Comparison of ENCODE assay signal across 1 cellular context in the genomic region with DNA sequence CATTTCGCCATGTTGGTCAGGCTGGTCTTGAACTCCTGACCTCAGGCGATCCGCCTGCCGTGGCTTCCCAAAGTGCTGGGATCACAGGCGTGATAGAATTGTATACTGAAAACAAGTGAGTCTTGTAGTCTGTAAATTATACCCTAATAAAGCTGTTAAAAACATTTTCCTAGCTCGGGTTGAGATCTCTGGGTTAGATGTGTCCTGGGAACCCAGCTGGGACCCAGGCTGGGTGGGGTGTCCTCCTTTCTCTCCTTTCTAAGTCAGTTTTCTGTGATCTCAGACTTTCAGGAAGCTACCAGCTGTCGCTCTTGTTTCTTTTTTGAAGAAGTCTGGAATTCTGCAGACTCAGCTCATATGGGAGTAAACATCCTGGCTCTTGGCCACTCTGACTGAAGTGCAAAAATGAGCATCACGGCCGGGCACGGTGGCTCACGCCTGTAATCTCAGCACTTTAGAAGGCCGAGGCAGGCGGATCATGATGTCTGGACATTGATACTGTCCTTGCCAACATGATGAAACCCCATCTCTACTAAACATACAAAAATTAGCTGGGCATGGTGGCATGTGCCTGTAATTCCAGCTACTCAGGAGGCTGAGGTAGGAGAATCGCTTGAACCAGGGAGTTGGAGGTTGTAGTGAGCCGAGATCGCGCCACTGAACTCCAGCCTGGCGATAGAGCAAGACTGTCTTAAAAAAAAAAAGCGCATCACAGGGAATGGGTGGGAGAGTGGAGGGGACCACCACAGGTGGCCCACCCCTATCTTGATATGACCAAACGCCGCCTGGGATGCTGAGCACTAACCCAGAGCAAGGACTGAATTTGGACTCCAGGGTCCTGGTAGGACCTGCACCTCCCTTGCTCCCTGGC.
TF ChIP-seq lines count a peak whose summit lies in the region.

No MANE protein-coding gene starts in this region.

TF ChIP-seq in HepG2, 621 proteins besides CTCF, POLR2A, EP300 and RAD21 (continues in another document):
- TF ChIP-seq TBX2 (CRISPR knock-in tag; IDR thresholded peaks at IDR 0.05; ENCODE audit: borderline replicate concordance) (peak; percentile 46; the same call in 1 of the 2 replicates), ZNF670 (CRISPR knock-in tag; IDR thresholded peaks at IDR 0.05; ENCODE audit: borderline replicate concordance) (peak; percentile 57; the same call in 1 of the 2 replicates), HNRNPUL1 (IDR thresholded peaks at IDR 0.05; ENCODE audit: low read depth, low read length) (no peak), LCORL (IDR thresholded peaks at IDR 0.05) (no peak), LCORL (CRISPR knock-in tag; IDR thresholded peaks at IDR 0.05) (0 out of 2 replicates have a peak, but pooled peaks have one; percentile 33), ZNF839 (CRISPR knock-in tag; IDR thresholded peaks at IDR 0.05; ENCODE audit: borderline replicate concordance) (peak; percentile 25; the same call in 1 of the 2 replicates), ZKSCAN1 (IDR thresholded peaks at IDR 0.05; ENCODE audit: low read length) (no peak), SPEN (CRISPR knock-in tag; IDR thresholded peaks at IDR 0.05; ENCODE audit: low read depth) (peak; percentile 37; the same call in 1 of the 2 replicates), NCOR1 (IDR thresholded peaks at IDR 0.05; ENCODE audit: borderline replicate concordance, low read length) (0 out of 2 replicates have a peak, but pooled peaks have one; percentile 19), BCL6 (CRISPR knock-in tag; IDR thresholded peaks at IDR 0.05) (no peak), HMG20A (CRISPR knock-in tag; IDR thresholded peaks at IDR 0.05; ENCODE audit: borderline replicate concordance) (peak; percentile 52; the same call in 1 of the 2 replicates), PITX1 (CRISPR knock-in tag; IDR thresholded peaks at IDR 0.05) (peak; percentile 65; the same call in 1 of the 2 replicates), ZBTB20 (CRISPR knock-in tag; IDR thresholded peaks at IDR 0.05; ENCODE audit: borderline replicate concordance, low read depth) (0 out of 2 replicates have a peak, but pooled peaks have one; percentile 27), FOXO1 (CRISPR knock-in tag; IDR thresholded peaks at IDR 0.05) (peak; percentile 64; the same call in 1 of the 2 replicates), SNAPC2 (CRISPR knock-in tag; IDR thresholded peaks at IDR 0.05) (0 out of 2 replicates have a peak, but pooled peaks have one; percentile 33), ZNF136 (CRISPR knock-in tag; IDR thresholded peaks at IDR 0.05; ENCODE audit: low read depth) (0 out of 2 replicates have a peak, but pooled peaks have one; percentile 46), ZNF331 (CRISPR knock-in tag; IDR thresholded peaks at IDR 0.05) (0 out of 2 replicates have a peak, but pooled peaks have one; percentile 29), ZNF225 (CRISPR knock-in tag; IDR thresholded peaks at IDR 0.05) (no peak), TGIF2 (CRISPR knock-in tag; IDR thresholded peaks at IDR 0.05) (0 out of 2 replicates have a peak, but pooled peaks have one; percentile 31), ZNF350 (CRISPR knock-in tag; IDR thresholded peaks at IDR 0.05; ENCODE audit: borderline replicate concordance, low read depth) (peak; percentile 57; the same call in 1 of the 2 replicates), PHF21A (CRISPR knock-in tag; IDR thresholded peaks at IDR 0.05) (0 out of 2 replicates have a peak, but pooled peaks have one; percentile 26), FOXA1 (IDR thresholded peaks at IDR 0.05) (no peak), FOXA1 (CRISPR knock-in tag; IDR thresholded peaks at IDR 0.05) (peak; percentile 63), MAFF (IDR thresholded peaks at IDR 0.05; ENCODE audit: low read depth, low read length) (peak; percentile 99), ZNF335 (CRISPR knock-in tag; IDR thresholded peaks at IDR 0.05) (peak; percentile 38; the same call in 1 of the 2 replicates), FOXK1 (CRISPR knock-in tag; IDR thresholded peaks at IDR 0.05; ENCODE audit: borderline replicate concordance, low read depth) (peak; percentile 94), MAF1 (CRISPR knock-in tag; IDR thresholded peaks at IDR 0.05; ENCODE audit: borderline replicate concordance) (no peak), SP1 (IDR thresholded peaks at IDR 0.05) (no peak), SP1 (CRISPR knock-in tag; IDR thresholded peaks at IDR 0.05) (no peak)
- TF ChIP-seq, protein P1, sequence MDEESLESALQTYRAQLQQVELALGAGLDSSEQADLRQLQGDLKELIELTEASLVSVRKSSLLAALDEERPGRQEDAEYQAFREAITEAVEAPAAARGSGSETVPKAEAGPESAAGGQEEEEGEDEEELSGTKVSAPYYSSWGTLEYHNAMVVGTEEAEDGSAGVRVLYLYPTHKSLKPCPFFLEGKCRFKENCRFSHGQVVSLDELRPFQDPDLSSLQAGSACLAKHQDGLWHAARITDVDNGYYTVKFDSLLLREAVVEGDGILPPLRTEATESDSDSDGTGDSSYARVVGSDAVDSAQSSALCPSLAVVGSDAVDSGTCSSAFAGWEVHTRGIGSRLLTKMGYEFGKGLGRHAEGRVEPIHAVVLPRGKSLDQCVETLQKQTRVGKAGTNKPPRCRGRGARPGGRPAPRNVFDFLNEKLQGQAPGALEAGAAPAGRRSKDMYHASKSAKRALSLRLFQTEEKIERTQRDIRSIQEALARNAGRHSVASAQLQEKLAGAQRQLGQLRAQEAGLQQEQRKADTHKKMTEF (CRISPR knock-in tag; IDR thresholded peaks at IDR 0.05), result peak; percentile 39
- TF ChIP-seq, protein P2, sequence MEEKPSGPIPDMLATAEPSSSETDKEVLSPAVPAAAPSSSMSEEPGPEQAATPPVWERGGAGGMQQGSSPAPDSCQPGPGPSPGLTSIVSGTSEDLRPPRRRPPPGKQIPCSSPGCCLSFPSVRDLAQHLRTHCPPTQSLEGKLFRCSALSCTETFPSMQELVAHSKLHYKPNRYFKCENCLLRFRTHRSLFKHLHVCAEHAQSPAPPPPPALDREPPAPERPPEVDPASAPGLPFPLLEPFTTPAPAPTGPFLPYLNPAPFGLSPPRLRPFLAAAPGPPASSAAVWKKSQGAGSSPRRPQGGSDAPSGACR (CRISPR knock-in tag; IDR thresholded peaks at IDR 0.05), result 0 out of 2 replicates have a peak, but pooled peaks have one; percentile 19
- TF ChIP-seq, protein P3, sequence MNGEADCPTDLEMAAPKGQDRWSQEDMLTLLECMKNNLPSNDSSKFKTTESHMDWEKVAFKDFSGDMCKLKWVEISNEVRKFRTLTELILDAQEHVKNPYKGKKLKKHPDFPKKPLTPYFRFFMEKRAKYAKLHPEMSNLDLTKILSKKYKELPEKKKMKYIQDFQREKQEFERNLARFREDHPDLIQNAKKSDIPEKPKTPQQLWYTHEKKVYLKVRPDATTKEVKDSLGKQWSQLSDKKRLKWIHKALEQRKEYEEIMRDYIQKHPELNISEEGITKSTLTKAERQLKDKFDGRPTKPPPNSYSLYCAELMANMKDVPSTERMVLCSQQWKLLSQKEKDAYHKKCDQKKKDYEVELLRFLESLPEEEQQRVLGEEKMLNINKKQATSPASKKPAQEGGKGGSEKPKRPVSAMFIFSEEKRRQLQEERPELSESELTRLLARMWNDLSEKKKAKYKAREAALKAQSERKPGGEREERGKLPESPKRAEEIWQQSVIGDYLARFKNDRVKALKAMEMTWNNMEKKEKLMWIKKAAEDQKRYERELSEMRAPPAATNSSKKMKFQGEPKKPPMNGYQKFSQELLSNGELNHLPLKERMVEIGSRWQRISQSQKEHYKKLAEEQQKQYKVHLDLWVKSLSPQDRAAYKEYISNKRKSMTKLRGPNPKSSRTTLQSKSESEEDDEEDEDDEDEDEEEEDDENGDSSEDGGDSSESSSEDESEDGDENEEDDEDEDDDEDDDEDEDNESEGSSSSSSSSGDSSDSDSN (CRISPR knock-in tag; IDR thresholded peaks at IDR 0.05), result peak; percentile 37; the same call in 1 of the 2 replicates
- TF ChIP-seq, protein P4, sequence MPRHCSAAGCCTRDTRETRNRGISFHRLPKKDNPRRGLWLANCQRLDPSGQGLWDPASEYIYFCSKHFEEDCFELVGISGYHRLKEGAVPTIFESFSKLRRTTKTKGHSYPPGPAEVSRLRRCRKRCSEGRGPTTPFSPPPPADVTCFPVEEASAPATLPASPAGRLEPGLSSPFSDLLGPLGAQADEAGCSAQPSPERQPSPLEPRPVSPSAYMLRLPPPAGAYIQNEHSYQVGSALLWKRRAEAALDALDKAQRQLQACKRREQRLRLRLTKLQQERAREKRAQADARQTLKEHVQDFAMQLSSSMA (CRISPR knock-in tag; IDR thresholded peaks at IDR 0.05), result 0 out of 2 replicates have a peak, but pooled peaks have one; percentile 31
- TF ChIP-seq, protein P5, sequence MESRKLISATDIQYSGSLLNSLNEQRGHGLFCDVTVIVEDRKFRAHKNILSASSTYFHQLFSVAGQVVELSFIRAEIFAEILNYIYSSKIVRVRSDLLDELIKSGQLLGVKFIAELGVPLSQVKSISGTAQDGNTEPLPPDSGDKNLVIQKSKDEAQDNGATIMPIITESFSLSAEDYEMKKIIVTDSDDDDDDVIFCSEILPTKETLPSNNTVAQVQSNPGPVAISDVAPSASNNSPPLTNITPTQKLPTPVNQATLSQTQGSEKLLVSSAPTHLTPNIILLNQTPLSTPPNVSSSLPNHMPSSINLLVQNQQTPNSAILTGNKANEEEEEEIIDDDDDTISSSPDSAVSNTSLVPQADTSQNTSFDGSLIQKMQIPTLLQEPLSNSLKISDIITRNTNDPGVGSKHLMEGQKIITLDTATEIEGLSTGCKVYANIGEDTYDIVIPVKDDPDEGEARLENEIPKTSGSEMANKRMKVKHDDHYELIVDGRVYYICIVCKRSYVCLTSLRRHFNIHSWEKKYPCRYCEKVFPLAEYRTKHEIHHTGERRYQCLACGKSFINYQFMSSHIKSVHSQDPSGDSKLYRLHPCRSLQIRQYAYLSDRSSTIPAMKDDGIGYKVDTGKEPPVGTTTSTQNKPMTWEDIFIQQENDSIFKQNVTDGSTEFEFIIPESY (CRISPR knock-in tag; IDR thresholded peaks at IDR 0.05), result 0 out of 2 replicates have a peak, but pooled peaks have one; percentile 23
- TF ChIP-seq, protein P6, sequence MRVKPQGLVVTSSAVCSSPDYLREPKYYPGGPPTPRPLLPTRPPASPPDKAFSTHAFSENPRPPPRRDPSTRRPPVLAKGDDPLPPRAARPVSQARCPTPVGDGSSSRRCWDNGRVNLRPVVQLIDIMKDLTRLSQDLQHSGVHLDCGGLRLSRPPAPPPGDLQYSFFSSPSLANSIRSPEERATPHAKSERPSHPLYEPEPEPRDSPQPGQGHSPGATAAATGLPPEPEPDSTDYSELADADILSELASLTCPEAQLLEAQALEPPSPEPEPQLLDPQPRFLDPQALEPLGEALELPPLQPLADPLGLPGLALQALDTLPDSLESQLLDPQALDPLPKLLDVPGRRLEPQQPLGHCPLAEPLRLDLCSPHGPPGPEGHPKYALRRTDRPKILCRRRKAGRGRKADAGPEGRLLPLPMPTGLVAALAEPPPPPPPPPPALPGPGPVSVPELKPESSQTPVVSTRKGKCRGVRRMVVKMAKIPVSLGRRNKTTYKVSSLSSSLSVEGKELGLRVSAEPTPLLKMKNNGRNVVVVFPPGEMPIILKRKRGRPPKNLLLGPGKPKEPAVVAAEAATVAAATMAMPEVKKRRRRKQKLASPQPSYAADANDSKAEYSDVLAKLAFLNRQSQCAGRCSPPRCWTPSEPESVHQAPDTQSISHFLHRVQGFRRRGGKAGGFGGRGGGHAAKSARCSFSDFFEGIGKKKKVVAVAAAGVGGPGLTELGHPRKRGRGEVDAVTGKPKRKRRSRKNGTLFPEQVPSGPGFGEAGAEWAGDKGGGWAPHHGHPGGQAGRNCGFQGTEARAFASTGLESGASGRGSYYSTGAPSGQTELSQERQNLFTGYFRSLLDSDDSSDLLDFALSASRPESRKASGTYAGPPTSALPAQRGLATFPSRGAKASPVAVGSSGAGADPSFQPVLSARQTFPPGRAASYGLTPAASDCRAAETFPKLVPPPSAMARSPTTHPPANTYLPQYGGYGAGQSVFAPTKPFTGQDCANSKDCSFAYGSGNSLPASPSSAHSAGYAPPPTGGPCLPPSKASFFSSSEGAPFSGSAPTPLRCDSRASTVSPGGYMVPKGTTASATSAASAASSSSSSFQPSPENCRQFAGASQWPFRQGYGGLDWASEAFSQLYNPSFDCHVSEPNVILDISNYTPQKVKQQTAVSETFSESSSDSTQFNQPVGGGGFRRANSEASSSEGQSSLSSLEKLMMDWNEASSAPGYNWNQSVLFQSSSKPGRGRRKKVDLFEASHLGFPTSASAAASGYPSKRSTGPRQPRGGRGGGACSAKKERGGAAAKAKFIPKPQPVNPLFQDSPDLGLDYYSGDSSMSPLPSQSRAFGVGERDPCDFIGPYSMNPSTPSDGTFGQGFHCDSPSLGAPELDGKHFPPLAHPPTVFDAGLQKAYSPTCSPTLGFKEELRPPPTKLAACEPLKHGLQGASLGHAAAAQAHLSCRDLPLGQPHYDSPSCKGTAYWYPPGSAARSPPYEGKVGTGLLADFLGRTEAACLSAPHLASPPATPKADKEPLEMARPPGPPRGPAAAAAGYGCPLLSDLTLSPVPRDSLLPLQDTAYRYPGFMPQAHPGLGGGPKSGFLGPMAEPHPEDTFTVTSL (CRISPR knock-in tag; IDR thresholded peaks at IDR 0.05; ENCODE audit: borderline replicate concordance), result peak; percentile 51; the same call in 1 of the 2 replicates
- TF ChIP-seq, protein P7, sequence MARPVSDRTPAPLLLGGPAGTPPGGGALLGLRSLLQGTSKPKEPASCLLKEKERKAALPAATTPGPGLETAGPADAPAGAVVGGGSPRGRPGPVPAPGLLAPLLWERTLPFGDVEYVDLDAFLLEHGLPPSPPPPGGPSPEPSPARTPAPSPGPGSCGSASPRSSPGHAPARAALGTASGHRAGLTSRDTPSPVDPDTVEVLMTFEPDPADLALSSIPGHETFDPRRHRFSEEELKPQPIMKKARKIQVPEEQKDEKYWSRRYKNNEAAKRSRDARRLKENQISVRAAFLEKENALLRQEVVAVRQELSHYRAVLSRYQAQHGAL (CRISPR knock-in tag; IDR thresholded peaks at IDR 0.05; ENCODE audit: not compliant biosample characterization), result no peak
- TF ChIP-seq, protein P8, sequence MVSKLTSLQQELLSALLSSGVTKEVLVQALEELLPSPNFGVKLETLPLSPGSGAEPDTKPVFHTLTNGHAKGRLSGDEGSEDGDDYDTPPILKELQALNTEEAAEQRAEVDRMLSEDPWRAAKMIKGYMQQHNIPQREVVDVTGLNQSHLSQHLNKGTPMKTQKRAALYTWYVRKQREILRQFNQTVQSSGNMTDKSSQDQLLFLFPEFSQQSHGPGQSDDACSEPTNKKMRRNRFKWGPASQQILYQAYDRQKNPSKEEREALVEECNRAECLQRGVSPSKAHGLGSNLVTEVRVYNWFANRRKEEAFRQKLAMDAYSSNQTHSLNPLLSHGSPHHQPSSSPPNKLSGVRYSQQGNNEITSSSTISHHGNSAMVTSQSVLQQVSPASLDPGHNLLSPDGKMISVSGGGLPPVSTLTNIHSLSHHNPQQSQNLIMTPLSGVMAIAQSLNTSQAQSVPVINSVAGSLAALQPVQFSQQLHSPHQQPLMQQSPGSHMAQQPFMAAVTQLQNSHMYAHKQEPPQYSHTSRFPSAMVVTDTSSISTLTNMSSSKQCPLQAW (CRISPR knock-in tag; IDR thresholded peaks at IDR 0.05), result peak; percentile 76
- TF ChIP-seq, protein P9, sequence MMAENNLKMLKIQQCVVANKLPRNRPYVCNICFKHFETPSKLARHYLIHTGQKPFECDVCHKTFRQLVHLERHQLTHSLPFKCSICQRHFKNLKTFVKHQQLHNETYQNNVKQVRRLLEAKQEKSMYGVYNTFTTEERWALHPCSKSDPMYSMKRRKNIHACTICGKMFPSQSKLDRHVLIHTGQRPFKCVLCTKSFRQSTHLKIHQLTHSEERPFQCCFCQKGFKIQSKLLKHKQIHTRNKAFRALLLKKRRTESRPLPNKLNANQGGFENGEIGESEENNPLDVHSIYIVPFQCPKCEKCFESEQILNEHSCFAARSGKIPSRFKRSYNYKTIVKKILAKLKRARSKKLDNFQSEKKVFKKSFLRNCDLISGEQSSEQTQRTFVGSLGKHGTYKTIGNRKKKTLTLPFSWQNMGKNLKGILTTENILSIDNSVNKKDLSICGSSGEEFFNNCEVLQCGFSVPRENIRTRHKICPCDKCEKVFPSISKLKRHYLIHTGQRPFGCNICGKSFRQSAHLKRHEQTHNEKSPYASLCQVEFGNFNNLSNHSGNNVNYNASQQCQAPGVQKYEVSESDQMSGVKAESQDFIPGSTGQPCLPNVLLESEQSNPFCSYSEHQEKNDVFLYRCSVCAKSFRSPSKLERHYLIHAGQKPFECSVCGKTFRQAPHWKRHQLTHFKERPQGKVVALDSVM (CRISPR knock-in tag; IDR thresholded peaks at IDR 0.05), result peak; percentile 65
